ENCODE assay signal across 1 cellular context in the genomic region with DNA sequence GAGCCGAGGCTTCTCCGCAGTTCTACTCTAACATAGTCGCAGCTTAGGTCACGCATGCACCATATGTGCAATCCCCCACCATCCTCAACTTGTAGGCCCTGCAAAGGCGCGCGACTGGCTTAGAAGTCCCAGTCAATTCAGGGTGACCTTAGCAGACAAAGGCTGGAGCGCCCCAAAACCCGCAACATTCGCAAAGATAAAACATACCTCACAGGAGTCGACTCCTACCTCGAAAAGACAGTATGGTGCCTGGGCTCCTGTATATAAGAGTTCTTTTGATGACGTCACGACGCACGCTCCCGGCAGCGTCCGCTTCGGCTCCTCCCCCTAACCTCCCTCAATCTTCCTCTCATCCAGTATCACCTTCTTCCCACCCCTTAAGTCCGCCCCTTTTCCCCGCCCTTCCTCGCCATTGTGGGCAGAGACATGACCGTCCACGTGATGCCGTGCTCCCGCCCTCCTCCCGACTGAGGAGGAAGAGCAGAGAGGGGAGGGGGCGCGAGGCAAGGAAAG.
A peak's percentile ranks its signal among the peaks of the same experiment; 100 is the strongest.
TF ChIP-seq lines count a peak whose summit lies in the region.

A gene (minus strand): TSS at position 237 of the 513 bp plus-strand sequence.

TF ChIP-seq in GM12878, 131 proteins besides CTCF, POLR2A, EP300 and RAD21 (continued from another document):
- TF ChIP-seq, protein P1, sequence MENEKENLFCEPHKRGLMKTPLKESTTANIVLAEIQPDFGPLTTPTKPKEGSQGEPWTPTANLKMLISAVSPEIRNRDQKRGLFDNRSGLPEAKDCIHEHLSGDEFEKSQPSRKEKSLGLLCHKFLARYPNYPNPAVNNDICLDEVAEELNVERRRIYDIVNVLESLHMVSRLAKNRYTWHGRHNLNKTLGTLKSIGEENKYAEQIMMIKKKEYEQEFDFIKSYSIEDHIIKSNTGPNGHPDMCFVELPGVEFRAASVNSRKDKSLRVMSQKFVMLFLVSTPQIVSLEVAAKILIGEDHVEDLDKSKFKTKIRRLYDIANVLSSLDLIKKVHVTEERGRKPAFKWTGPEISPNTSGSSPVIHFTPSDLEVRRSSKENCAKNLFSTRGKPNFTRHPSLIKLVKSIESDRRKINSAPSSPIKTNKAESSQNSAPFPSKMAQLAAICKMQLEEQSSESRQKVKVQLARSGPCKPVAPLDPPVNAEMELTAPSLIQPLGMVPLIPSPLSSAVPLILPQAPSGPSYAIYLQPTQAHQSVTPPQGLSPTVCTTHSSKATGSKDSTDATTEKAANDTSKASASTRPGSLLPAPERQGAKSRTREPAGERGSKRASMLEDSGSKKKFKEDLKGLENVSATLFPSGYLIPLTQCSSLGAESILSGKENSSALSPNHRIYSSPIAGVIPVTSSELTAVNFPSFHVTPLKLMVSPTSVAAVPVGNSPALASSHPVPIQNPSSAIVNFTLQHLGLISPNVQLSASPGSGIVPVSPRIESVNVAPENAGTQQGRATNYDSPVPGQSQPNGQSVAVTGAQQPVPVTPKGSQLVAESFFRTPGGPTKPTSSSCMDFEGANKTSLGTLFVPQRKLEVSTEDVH (IDR thresholded peaks at IDR 0.05; ENCODE audit: low read depth, partially characterized antibody): peak; percentile 75
- TF ChIP-seq TAF1 (IDR thresholded peaks at IDR 0.05; ENCODE audit: borderline replicate concordance, low read depth, low read length): peak; percentile 99
- TF ChIP-seq SUPT20H (IDR thresholded peaks at IDR 0.05; ENCODE audit: borderline replicate concordance, control insufficient read depth, low read depth, low read length): no peak
- TF ChIP-seq TCF12 (IDR thresholded peaks at IDR 0.05; ENCODE audit: low read depth, low read length): peak; percentile 87; the same call in 1 of the 2 replicates
- no peak for TF ChIP-seq SIX5 (IDR thresholded peaks at IDR 0.05; ENCODE audit: low read depth, low read length, severe bottlenecking)
- TF ChIP-seq, protein P2, sequence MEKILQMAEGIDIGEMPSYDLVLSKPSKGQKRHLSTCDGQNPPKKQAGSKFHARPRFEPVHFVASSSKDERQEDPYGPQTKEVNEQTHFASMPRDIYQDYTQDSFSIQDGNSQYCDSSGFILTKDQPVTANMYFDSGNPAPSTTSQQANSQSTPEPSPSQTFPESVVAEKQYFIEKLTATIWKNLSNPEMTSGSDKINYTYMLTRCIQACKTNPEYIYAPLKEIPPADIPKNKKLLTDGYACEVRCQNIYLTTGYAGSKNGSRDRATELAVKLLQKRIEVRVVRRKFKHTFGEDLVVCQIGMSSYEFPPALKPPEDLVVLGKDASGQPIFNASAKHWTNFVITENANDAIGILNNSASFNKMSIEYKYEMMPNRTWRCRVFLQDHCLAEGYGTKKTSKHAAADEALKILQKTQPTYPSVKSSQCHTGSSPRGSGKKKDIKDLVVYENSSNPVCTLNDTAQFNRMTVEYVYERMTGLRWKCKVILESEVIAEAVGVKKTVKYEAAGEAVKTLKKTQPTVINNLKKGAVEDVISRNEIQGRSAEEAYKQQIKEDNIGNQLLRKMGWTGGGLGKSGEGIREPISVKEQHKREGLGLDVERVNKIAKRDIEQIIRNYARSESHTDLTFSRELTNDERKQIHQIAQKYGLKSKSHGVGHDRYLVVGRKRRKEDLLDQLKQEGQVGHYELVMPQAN (conservative IDR thresholded peaks at IDR 0.05): peak; percentile 95
- no peak for TF ChIP-seq ZZZ3 (IDR thresholded peaks at IDR 0.05; ENCODE audit: control insufficient read depth, insufficient read length, low read depth)
- TF ChIP-seq RB1 (IDR thresholded peaks at IDR 0.05; ENCODE audit: borderline replicate concordance): peak; percentile 87; the same call in 1 of the 2 replicates
- TF ChIP-seq, protein P3, sequence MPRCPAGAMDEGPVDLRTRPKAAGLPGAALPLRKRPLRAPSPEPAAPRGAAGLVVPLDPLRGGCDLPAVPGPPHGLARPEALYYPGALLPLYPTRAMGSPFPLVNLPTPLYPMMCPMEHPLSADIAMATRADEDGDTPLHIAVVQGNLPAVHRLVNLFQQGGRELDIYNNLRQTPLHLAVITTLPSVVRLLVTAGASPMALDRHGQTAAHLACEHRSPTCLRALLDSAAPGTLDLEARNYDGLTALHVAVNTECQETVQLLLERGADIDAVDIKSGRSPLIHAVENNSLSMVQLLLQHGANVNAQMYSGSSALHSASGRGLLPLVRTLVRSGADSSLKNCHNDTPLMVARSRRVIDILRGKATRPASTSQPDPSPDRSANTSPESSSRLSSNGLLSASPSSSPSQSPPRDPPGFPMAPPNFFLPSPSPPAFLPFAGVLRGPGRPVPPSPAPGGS (IDR thresholded peaks at IDR 0.05; ENCODE audit: borderline replicate concordance, insufficient read depth, low read depth, low read length, poor library complexity, severe bottlenecking): peak; percentile 30
- peak; percentile 95; the same call in 1 of the 2 replicates for TF ChIP-seq ZNF207 (IDR thresholded peaks at IDR 0.05; ENCODE audit: borderline replicate concordance)
TF ChIP-seq in GM12878: peak in this region for 67.
